In genomic region chr2:118784860-118785259, GRCh38 we compare ENCODE assay signal across 1 cellular context.
A peak's percentile ranks its signal among the peaks of the same experiment; 100 is the strongest.
TF ChIP-seq lines count a peak whose summit lies in the region.

No MANE protein-coding gene starts in this region.

TF ChIP-seq in K562, 482 proteins besides CTCF, POLR2A, EP300 and RAD21 (continued from another document):
- no peak for TF ChIP-seq RBBP5 (IDR thresholded peaks at IDR 0.05; ENCODE audit: borderline replicate concordance, insufficient read depth, low read length, poor library complexity, severe bottlenecking)
- no peak for TF ChIP-seq BCL6 (CRISPR knock-in tag; IDR thresholded peaks at IDR 0.05)
- peak; percentile 4; the same call in 1 of the 2 replicates for TF ChIP-seq JUND (IDR thresholded peaks at IDR 0.05; ENCODE audit: borderline replicate concordance, low read depth, low read length)
- TF ChIP-seq JUND (tag; IDR thresholded peaks at IDR 0.05; ENCODE audit: borderline replicate concordance, low read depth, low read length): no peak; the same call in 2 of the 3 replicates
- no peak for TF ChIP-seq SRF (CRISPR knock-in tag; IDR thresholded peaks at IDR 0.05)
- TF ChIP-seq SIN3A (IDR thresholded peaks at IDR 0.05; ENCODE audit: borderline replicate concordance in 2 of 2, control insufficient read depth in 1 of 2, low read depth in 2 of 2, low read length in 2 of 2): no peak
- peak; percentile 19; the same call in 1 of the 2 replicates for TF ChIP-seq EGR1 (conservative IDR thresholded peaks at IDR 0.05)
- no peak for TF ChIP-seq TCFL5 (CRISPR knock-in tag; conservative IDR thresholded peaks at IDR 0.05)
- no peak for TF ChIP-seq ZNF41 (CRISPR knock-in tag; conservative IDR thresholded peaks at IDR 0.05)
- TF ChIP-seq HMBOX1 (IDR thresholded peaks at IDR 0.05): no peak
- TF ChIP-seq E2F1 (CRISPR knock-in tag; IDR thresholded peaks at IDR 0.05): no peak
